ENCODE assay signal across 32 cellular contexts in genomic region chr1:207691814-207692213, GRCh38. TPM values are rescaled to one million over a fixed set of nuclear protein-coding genes. Genes with fewer than 3 reads are reported as not detected.
DNase-seq lines count a peak whose midpoint lies in the region; ATAC-seq, FAIRE-seq and TF ChIP-seq lines count a peak whose summit lies in the region.
"Had no signal": no experiment of that assay in that cellular context is flagged by ENCODE, and none has a peak within 500 bp of the region (broad histone marks: within the 10 kb centered on the region; RNA-seq: fewer than 3 reads in every experiment).

No MANE protein-coding gene starts in this region.

- intact Hi-C loops in Panc1 (cut with micrococcal nuclease; ENCODE audit: unreplicated experiment) (loop anchor here (5.0 kb wide), 1 partner anchor 40 kb away; no protein-coding TSS in a partner anchor), left colon (cut with DNase I, micrococcal nuclease) (no loop called here)

- H3K23ac ChIP-seq in H1 (ENCODE audit: insufficient read length), result no peak overlapping the region

- ATAC-seq in Panc1 (peak; percentile 69; the same call in 1 of the 2 replicates), left colon (no peak), HG03097 (IDR thresholded peaks at IDR 0.05; ENCODE audit: low FRiP score, unreplicated experiment) (no peak)
- ATAC-seq: A549; activated CD8-positive, alpha-beta T cell treated with anti-CD3 and anti-CD28 coated beads for 36 hours; HCT116; heart right ventricle had no signal

- H3K56ac ChIP-seq in H1 (replicated peaks; ENCODE audit: insufficient read length, low read depth, low read length), result no peak overlapping the region

- H2BK120ac ChIP-seq in H1 (replicated peaks; ENCODE audit: low read depth, low read length), result no peak overlapping the region

- no peaks in the 10 kb centered on the region for H3K79me2 ChIP-seq in H1 (ENCODE audit: control insufficient read depth in 1 of 2, insufficient read depth in 2 of 2, low read length in 2 of 2)

- TF ChIP-seq POLR2A in H1 (IDR thresholded peaks at IDR 0.05; ENCODE audit: control extremely low read depth in 1 of 2, low read depth in 2 of 2, low read length in 2 of 2) (no peak), GM12891 (IDR thresholded peaks at IDR 0.05; ENCODE audit: low read depth, low read length) (no peak)

- WGBS in H1 (ENCODE audit: extremely low coverage in 1 of 2, insufficient coverage in 1 of 2, insufficient read length in 1 of 2, insufficient replicate concordance in 2 of 2, low coverage in 1 of 2, low lambda C conversion rate in 2 of 2, missing lambda C conversion rate in 1 of 2), 2 experiments, result 95% methylated on average over 12 of the region's 12 CpGs; no CpG with 5 or more reads in 1 of the 2 experiments

- TF ChIP-seq CTCF in Panc1 (IDR thresholded peaks at IDR 0.05) (no peak), H1 (IDR thresholded peaks at IDR 0.05; ENCODE audit: control extremely low read depth in 1 of 3, insufficient read depth in 1 of 3, low read depth in 1 of 3, low read length in 3 of 3) (no peak)

- no peak overlapping the region for H3K18ac ChIP-seq in H1 (ENCODE audit: extremely low read depth, low read length)

- FAIRE-seq in H1 (lab: Jason Lieb, UNC) (peak; percentile 24), GM12891 (lab: Jason Lieb, UNC) (no peak)
- FAIRE-seq: A549, D721Med had no signal

- POLR2A ChIA-PET in Panc1 (lab: Charles Lee) (no interaction called here), H1 (lab: Charles Lee; ENCODE audit: partially characterized antibody) (no interaction called here)

- H3K9ac ChIP-seq in H1 (replicated peaks in 1 of 4; ENCODE audit: extremely low read depth in 1 of 4, low read depth in 3 of 4, low read length in 3 of 4), result no peak overlapping the region

- H2AK5ac ChIP-seq in H1 (ENCODE audit: low read depth, low read length), result no peak overlapping the region

- H3K9me3 ChIP-seq in MG63 (no peaks in the 10 kb centered on the region), Panc1 (ENCODE audit: control insufficient read depth, insufficient read depth, low read depth, low read length) (no peaks in the 10 kb centered on the region), H1 (ENCODE audit: insufficient read depth in 2 of 2, low read depth in 1 of 2, low read length in 1 of 2) (no peaks in the 10 kb centered on the region)
- H3K9me3 ChIP-seq: A549, heart right ventricle, Peyer's patch had no signal

- no peak overlapping the region for H4K91ac ChIP-seq in H1 (replicated peaks; ENCODE audit: insufficient read length, low read length)

- no peak overlapping the region for H2BK20ac ChIP-seq in H1 (ENCODE audit: low read length)

- H3K36me3 ChIP-seq in MG63 (no peaks in the 10 kb centered on the region), Panc1 (ENCODE audit: control insufficient read depth, insufficient read depth, low read length) (no peaks in the 10 kb centered on the region), H1 (ENCODE audit: control insufficient read depth in 2 of 4, insufficient read depth in 4 of 4, low read length in 3 of 4) (no peaks in the 10 kb centered on the region)
- H3K36me3 ChIP-seq: heart right ventricle, Peyer's patch, WERI-Rb-1 had no signal

- no peak overlapping the region for H3K14ac ChIP-seq in H1 (ENCODE audit: insufficient read length)

- no peaks in the 10 kb centered on the region for H4K20me1 ChIP-seq in H1 (replicated peaks in 1 of 2; ENCODE audit: control insufficient read depth in 1 of 2, insufficient read depth in 2 of 2, low read length in 2 of 2)

- no peak overlapping the region for H4K8ac ChIP-seq in H1 (ENCODE audit: extremely low read depth, insufficient read depth, low read length)

- no peak overlapping the region for H2BK5ac ChIP-seq in H1 (ENCODE audit: low read depth, low read length)

- BruUV-seq in Panc1 (replicated peaks; lab: Mats Ljungman, UMichigan), result no TSS peak

- H3K27ac ChIP-seq in Panc1 (ENCODE audit: low read length) (no peak overlapping the region), H1 (ENCODE audit: low read depth, low read length) (no peak overlapping the region)
- H3K27ac ChIP-seq: A549, heart right ventricle, Peyer's patch, WERI-Rb-1 had no signal

- H3K79me1 ChIP-seq in H1 (ENCODE audit: low read depth, low read length), result no peaks in the 10 kb centered on the region

- H4K5ac ChIP-seq in H1 (ENCODE audit: insufficient read length, low read depth, low read length), result no peak overlapping the region

- H3K4me1 ChIP-seq in Panc1 (ENCODE audit: control insufficient read depth, insufficient read depth, low read length) (no peaks in the 10 kb centered on the region), H1 (replicated peaks in 1 of 4; ENCODE audit: control insufficient read depth in 3 of 4, insufficient read depth in 4 of 4, low read length in 3 of 4) (peaks cover 0 to 2% (median 0%) of the 10 kb centered on the region in 4 experiments; a peak in 1 of 7 replicates)
- H3K4me1 ChIP-seq: A549, heart right ventricle, Peyer's patch had no signal

- DNase-seq in A172 (ENCODE audit: low spot score), result peak; percentile 55
- DNase-seq in MG63, result peak; percentile 57
- no peak for DNase-seq in Panc1 (ENCODE audit: low read depth, low spot score)
- no peak for DNase-seq in H1 (ENCODE audit: low read depth in 1 of 2, low spot score in 2 of 2)
- DNase-seq in GM12891 (ENCODE audit: insufficient read length, low spot score), result no peak
- DNase-seq in left colon, result no peak
- no peak for DNase-seq in NCI-H2107 treated with DMSO at 0.1 percent for 48 hours (lab: John Stamatoyannopoulos, UW; ENCODE audit: unreplicated experiment)
- DNase-seq: activated CD8-positive, alpha-beta T cell treated with anti-CD3 and anti-CD28 coated beads for 36 hours; activated T-cell treated with anti-CD3 and anti-CD28 coated beads, Interleukin-2, amount 50 U/mL, for 24 hours; C1 segment of cervical spinal cord; effector memory CD4-positive, alpha-beta T cell; GDM1; heart right ventricle; immature natural killer cell; IMR-90; NCI-H1092; NCI-H2029 treated with DMSO at 0.1 percent for 48 hours; NCI-H510A; nucleus accumbens; Peyer's patch; stimulated activated CD4-positive, alpha-beta T cell treated with anti-CD3 and anti-CD28 coated beads, Interleukin-12 subunit alpha, Interleukin-12 subunit beta, amount 100 ng/mL, for 4 hours; stimulated activated CD8-positive, alpha-beta memory T cell treated with anti-CD3 and anti-CD28 coated beads, Interleukin-4, amount 100 ng/mL, for 48 hours; substantia nigra; SW 1271; WERI-Rb-1 had no signal

- CTCF ChIA-PET in Panc1 (lab: Charles Lee), result interaction anchor here (0.7 kb wide), 1 partner anchor 97 kb away, joined by 3 read pairs; no protein-coding TSS in a partner anchor
- CTCF ChIA-PET in H1 (lab: Charles Lee; ENCODE audit: partially characterized antibody), result interaction anchor here (0.6 to 1.1 kb wide), 3 partner anchors 18 to 72 kb away, joined by 3 to 4 read pairs (median 4); no protein-coding TSS in a partner anchor

- no peaks in the 10 kb centered on the region for H3K23me2 ChIP-seq in H1 (ENCODE audit: low read depth, low read length)

- no peak overlapping the region for H2BK15ac ChIP-seq in H1 (ENCODE audit: low read length)

- no peak overlapping the region for H3K4me2 ChIP-seq in H1 (ENCODE audit: insufficient read depth in 1 of 2, low read depth in 2 of 2, low read length in 2 of 2)
- H3K4me2 ChIP-seq: A549 had no signal

- H3K4me3 ChIP-seq in MG63 (peak overlapping the region; percentile 40), Panc1 (ENCODE audit: low read depth in 2 of 2, low read length in 2 of 2) (peak overlapping the region; percentile 6 to 36), H1 (ENCODE audit: extremely low read depth in 1 of 4, insufficient read depth in 2 of 4, low read depth in 3 of 4, low read length in 4 of 4) (no peak overlapping the region)
- H3K4me3 ChIP-seq: A549, heart right ventricle, lung, Peyer's patch had no signal

- in situ Hi-C loops in Panc1 (cut with HindIII; ENCODE audit: low pct_unique_long_range_greater_than_20kb, low sequenced_read_pairs), result no loop called here

- no peak overlapping the region for H2BK12ac ChIP-seq in H1 (ENCODE audit: low read depth, low read length)

- no peak for TF ChIP-seq RAD21 in H1 (IDR thresholded peaks at IDR 0.05 in 1 of 2, conservative IDR thresholded peaks at IDR 0.05 in 1 of 2; ENCODE audit: low read depth in 2 of 2, low read length in 2 of 2)

- TF ChIP-seq EP300 in H1 (IDR thresholded peaks at IDR 0.05; ENCODE audit: borderline replicate concordance in 1 of 2, low read depth in 2 of 2, low read length in 2 of 2), result no peak

- H3K27me3 ChIP-seq in MG63 (no peaks in the 10 kb centered on the region), Panc1 (ENCODE audit: control insufficient read depth, insufficient read depth, low read length) (peaks cover 7% of the 10 kb centered on the region), H1 (replicated peaks in 1 of 4; ENCODE audit: control insufficient read depth in 3 of 4, extremely low read depth in 1 of 4, insufficient read depth in 3 of 4, low read length in 3 of 4) (no peaks in the 10 kb centered on the region)
- H3K27me3 ChIP-seq: Peyer's patch had no signal

- H2AFZ ChIP-seq in H1 (ENCODE audit: low read length), result 0 out of 2 replicates have a peak overlapping the region, but pooled peaks have one; percentile 31

- H3K4ac ChIP-seq in H1 (replicated peaks; ENCODE audit: insufficient read length, low read depth, low read length), result no peak overlapping the region

TF ChIP-seq in H1, 55 proteins besides CTCF, POLR2A, EP300 and RAD21 (continues in another document):
- no peak for TF ChIP-seq TCF12 (IDR thresholded peaks at IDR 0.05; ENCODE audit: low read depth, low read length)
- TF ChIP-seq FOSL1 (IDR thresholded peaks at IDR 0.05; ENCODE audit: insufficient read depth, low read depth, low read length), result no peak
- TF ChIP-seq BACH1 (IDR thresholded peaks at IDR 0.05; ENCODE audit: low read length), result no peak

TF ChIP-seq in GM12891, 5 proteins besides CTCF, POLR2A, EP300 and RAD21:
- TF ChIP-seq PAX5 (IDR thresholded peaks at IDR 0.05; ENCODE audit: insufficient read depth, low read length, severe bottlenecking), result no peak

RNA-seq across cellular contexts. Expression of gene CR1L, which starts 46.9 kb away (rescaled TPM):
- total RNA-seq in A172 (2014; rRNA removed; shearing (Covaris generic)), result not detected in 2 replicates
- not detected in 2 replicates for total RNA-seq in MG63 (2014; rRNA removed; shearing (Covaris generic); ENCODE audit: low replicate concordance)
- total RNA-seq in Panc1 (2021; ENCODE audit: unreplicated experiment) (not detected), left colon (under 1 TPM in 1 of 2 donors, not detected in 1; 0.34 TPM)
- not detected for polyA plus RNA-seq in Panc1 (2012; ENCODE audit: insufficient read length)
- not detected in 2 replicates for total RNA-seq in H1 (2021; fragmentation: NEBNext Ultra II Directional; extraction: Animal tissue kit (Norgen Biotek cat#: 25700))
- 0.19 and 0.39 TPM in 2 replicates for polyA plus RNA-seq in H1 (2011; rRNA removed)
- polyA plus RNA-seq in H1 (2011; cell fraction: cytosol; rRNA removed), result 0.37 TPM
- polyA plus RNA-seq in H1 (2011; cell fraction: nucleus; rRNA removed), result 0.40 TPM
- polyA plus RNA-seq in H1 (2012, experiment 1 of 2), result 0.32 TPM in 1 of 4 replicates, not detected in the others
- polyA plus RNA-seq in H1 (2012, experiment 2 of 2), result not detected
- polyA plus RNA-seq in H1 (2013, experiment 1 of 2), result 0.22 TPM
- polyA plus RNA-seq in H1 (2013, experiment 2 of 2), result 0.46 TPM
- 0.09 TPM in 1 of 2 replicates, not detected in the other for polyA minus RNA-seq in H1 (2011; rRNA and poly(A)+ RNA removed)
- not detected for polyA minus RNA-seq in H1 (2011; cell fraction: cytosol; rRNA and poly(A)+ RNA removed)
- not detected for polyA minus RNA-seq in H1 (2011; cell fraction: nucleus; rRNA and poly(A)+ RNA removed)
- 0.18 TPM for polyA plus RNA-seq in GM12891 (2012; ENCODE audit: low read depth, missing spikeins)
- total RNA-seq: activated CD8-positive, alpha-beta T cell treated with anti-CD3 and anti-CD28 coated beads for 36 hours; chondrocyte; fibroblast of lung; IMR-90; Peyer's patch had no signal
- polyA plus RNA-seq: A549, fibroblast of lung, heart right ventricle, IMR-90 had no signal

Comparison
In these comparisons a context has a peak if more than half of its experiments do, and no peak if none do; other contexts are left out.
1. DNase-seq: peak in A172 (single experiment) and MG63 (single experiment); none in Panc1 (single experiment), H1 (0 of 2), GM12891 (single experiment), left colon (0 of 2) and NCI-H2107 treated with DMSO at 0.1 percent for 48 hours (single experiment).
2. H3K4me3 ChIP-seq: peak in MG63 (single experiment) and Panc1 (2 of 2); none in H1 (0 of 4).